27 cellular contexts compared by ENCODE assay signal in the genomic region with DNA sequence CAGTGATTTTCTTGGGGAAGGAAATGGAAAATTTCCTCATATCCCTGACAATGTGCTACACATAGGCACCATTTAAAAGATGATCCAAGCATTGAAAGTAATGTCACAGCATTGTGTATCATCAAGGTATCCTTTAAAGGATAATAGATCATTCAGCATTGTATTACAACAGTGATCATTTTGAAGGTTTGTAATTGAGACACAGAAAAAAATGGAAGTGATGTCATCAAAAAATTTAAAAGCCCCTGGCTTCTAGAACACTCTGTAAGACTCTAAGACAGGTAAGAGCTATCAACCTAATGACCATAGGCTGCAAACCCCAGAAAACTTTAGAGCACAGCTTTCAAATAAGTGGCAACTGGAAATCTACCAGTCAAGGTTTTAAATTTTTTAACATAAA.
"Had no signal": no experiment of that assay in that cellular context is flagged by ENCODE, and none has a peak within 500 bp of the region (broad histone marks: within the 10 kb centered on the region; RNA-seq: fewer than 3 reads in every experiment).

No MANE protein-coding gene starts in this region.

- H3K4me2 ChIP-seq: neural progenitor cell, smooth muscle cell had no signal

- H3K79me2 ChIP-seq: parathyroid adenoma had no signal

- H2AFZ ChIP-seq: neural progenitor cell, parathyroid adenoma had no signal

- H3K36me3 ChIP-seq: neural progenitor cell, neutrophil, ovary, pancreas, prostate gland, right atrium auricular region, sigmoid colon, spleen had no signal

- H3K27ac ChIP-seq: neural progenitor cell, neutrophil, ovary, pancreas, parathyroid adenoma, skin epidermis had no signal

- FAIRE-seq: pancreas, small intestine had no signal

- H3K4me3 ChIP-seq: neural progenitor cell, ovary, pancreas, prostate gland, psoas muscle, right atrium auricular region, sigmoid colon, skin epidermis, smooth muscle cell, spleen had no signal

- H3K27me3 ChIP-seq: neural progenitor cell, neutrophil, ovary, pancreas, right atrium auricular region, sigmoid colon had no signal

- H3K9me3 ChIP-seq: neutrophil, ovary, pancreas, prostate gland, psoas muscle, right atrium auricular region, sigmoid colon, spleen had no signal

- H3K9ac ChIP-seq: neural progenitor cell, parathyroid adenoma had no signal

- DNase-seq: naive thymus-derived CD8-positive, alpha-beta T cell; natural killer cell; nephron progenitor cell; nucleus accumbens; occipital lobe; ovary; pancreas; posterior cingulate gyrus; psoas muscle; retina; right cardiac atrium; sigmoid colon; small intestine; spleen; stimulated activated CD4-positive, alpha-beta T cell treated with anti-CD3 and anti-CD28 coated beads, Interleukin-12 subunit alpha, Interleukin-12 subunit beta, amount 100 ng/mL, for 4 hours; stimulated activated CD4-positive, alpha-beta T cell treated with anti-CD3 and anti-CD28 coated beads, Interleukin-15, amount 100 ng/mL, for 24 hours; stimulated activated CD4-positive, alpha-beta T cell treated with anti-CD3 and anti-CD28 coated beads, Interleukin-1b, Interleukin-23, amount 100 ng/mL, for 48 hours; stimulated activated CD4-positive, alpha-beta T cell treated with anti-CD3 and anti-CD28 coated beads, Interleukin-2, amount 100 ng/mL, for 24 hours had no signal

- H3K4me1 ChIP-seq: neural progenitor cell, pancreas, parathyroid adenoma, prostate gland had no signal

- ATAC-seq: naive thymus-derived CD8-positive, alpha-beta T cell; natural killer cell; natural killer cell treated with Interleukin-12 subunit alpha and Interleukin-12 subunit beta and Interleukin-15 and Interleukin-18, amount 100 ng/mL, for 72 hours; pancreas; right cardiac atrium; sciatic nerve had no signal
